1 cellular context compared by ENCODE assay signal in genomic region chr12:104411826-104412626, GRCh38.
TF ChIP-seq lines count a peak whose summit lies in the region.

No MANE protein-coding gene starts in this region.

TF ChIP-seq in WTC11, 78 proteins besides CTCF, POLR2A, EP300 and RAD21 (continued from another document):
- no peak for TF ChIP-seq ARID4B (CRISPR knock-in tag; IDR thresholded peaks at IDR 0.05; ENCODE audit: borderline replicate concordance)
- no peak for TF ChIP-seq MYBL2 (CRISPR knock-in tag; IDR thresholded peaks at IDR 0.05)
- no peak for TF ChIP-seq ZNF532 (CRISPR knock-in tag; IDR thresholded peaks at IDR 0.05; ENCODE audit: borderline replicate concordance)
- TF ChIP-seq PRDM15 (CRISPR knock-in tag; IDR thresholded peaks at IDR 0.05) = no peak
